ENCODE assay signal across 16 cellular contexts in the genomic region with DNA sequence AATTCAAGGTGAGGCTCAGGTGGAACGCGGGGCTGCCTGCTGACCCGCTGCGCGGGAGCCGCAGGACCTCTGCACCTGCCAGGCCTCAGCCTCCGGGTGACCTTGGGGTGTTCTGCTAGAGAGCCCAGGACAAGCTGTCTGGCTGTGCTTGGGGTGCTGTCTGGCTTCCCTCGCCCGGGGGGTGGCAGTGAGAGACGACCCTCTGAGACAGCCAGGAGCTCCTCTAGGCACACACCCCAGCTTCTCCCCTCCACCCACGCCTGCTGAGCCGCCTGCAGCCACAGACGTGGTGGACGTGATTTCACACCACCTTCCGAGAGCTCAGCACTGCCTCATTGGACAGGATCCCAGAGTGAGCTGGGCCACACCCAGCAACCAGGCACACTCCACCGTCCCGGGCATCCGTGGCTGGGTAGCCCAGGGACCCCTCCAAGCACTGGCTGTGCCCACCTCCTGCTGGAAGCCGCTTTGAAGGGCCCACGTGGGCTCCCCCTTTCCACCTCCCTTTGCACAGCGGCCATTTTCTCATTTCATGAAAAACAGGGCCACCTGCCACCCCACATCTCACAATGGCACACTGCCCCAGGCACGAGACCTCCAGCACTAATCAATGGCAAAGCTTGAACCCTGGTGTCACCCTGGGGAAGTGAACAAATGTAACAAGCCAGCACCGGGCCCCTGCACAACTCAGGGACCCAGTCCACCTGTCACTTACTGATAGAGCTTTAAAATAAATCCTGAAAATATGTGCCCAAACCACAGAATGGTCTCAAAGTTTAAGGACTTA. TPM values are rescaled to one million over a fixed set of nuclear protein-coding genes. Genes with fewer than 3 reads are reported as not detected.
DNase-seq lines count a peak whose midpoint lies in the region; ATAC-seq and TF ChIP-seq lines count a peak whose summit lies in the region.
"Had no signal": no experiment of that assay in that cellular context is flagged by ENCODE, and none has a peak within 500 bp of the region (broad histone marks: within the 10 kb centered on the region; RNA-seq: fewer than 3 reads in every experiment).

No MANE protein-coding gene starts in this region.

- peak overlapping the region; percentile 19 for H3K4me3 Mint-ChIP-seq in chondrocyte (ENCODE audit: unreplicated experiment)
- H3K4me3 Mint-ChIP-seq: naive thymus-derived CD8-positive, alpha-beta T cell; T-helper 1 cell treated with Interleukin-12 subunit alpha and Interleukin-12 subunit beta and Interleukin-4 antibody, amounts not matched to agents 30 μg/mL and 1 μg/mL, for 36 hours had no signal

- POLR2A ChIA-PET in HEK293 (lab: Yijun Ruan, JAX), result interaction anchor here (1.2 kb wide), 1 partner anchor 36 kb away, joined by 3 read pairs; no protein-coding TSS in a partner anchor

- H3K36me3 ChIP-seq in HEK293 (ENCODE audit: control insufficient read depth in 2 of 2, insufficient read depth in 1 of 2, low read length in 2 of 2) (peaks cover 5 to 19% of the 10 kb centered on the region in 2 experiments; a peak in 2 of 3 replicates), skeletal muscle tissue (ENCODE audit: control insufficient read depth in 3 of 3, insufficient read depth in 3 of 3, low read length in 3 of 3) (peaks cover 0 to 6% (median 0%) of the 10 kb centered on the region in 3 donors), testis (ENCODE audit: low read depth, missing control alignments) (no peaks in the 10 kb centered on the region)

- TF ChIP-seq POLR2A in testis (IDR thresholded peaks at IDR 0.05), result no peak

- 48 to 71% methylated on average over 17 to 23 of the region's 23 CpGs for WGBS in testis, 2 donors

- peak overlapping the region; percentile 41 for H3K27ac Mint-ChIP-seq in chondrocyte (ENCODE audit: unreplicated experiment)
- H3K27ac Mint-ChIP-seq: activated T-helper 2 cell treated with anti-CD3 and anti-CD28 coated beads, Interferon-gamma antibody, Interleukin-2, Interleukin-4, amounts not matched to agents 10 μg/mL and 5 μg/mL and 100 μg/mL, durations not matched to agents 14 hours and 24 hours and 36 hours; T-helper 1 cell treated with Interleukin-12 subunit alpha and Interleukin-12 subunit beta and Interleukin-4 antibody, amounts not matched to agents 30 μg/mL and 1 μg/mL, for 36 hours had no signal

- ATAC-seq in GM19452 (IDR thresholded peaks at IDR 0.05; ENCODE audit: unreplicated experiment) (no peak), HG02610 (IDR thresholded peaks at IDR 0.05; ENCODE audit: unreplicated experiment) (no peak)
- ATAC-seq: naive thymus-derived CD8-positive, alpha-beta T cell had no signal

- H3K4me1 ChIP-seq in HEK293 (ENCODE audit: control insufficient read depth, insufficient read depth, low read length) (no peaks in the 10 kb centered on the region), skeletal muscle tissue (ENCODE audit: control insufficient read depth in 3 of 3, insufficient read depth in 3 of 3, low read length in 3 of 3) (peaks cover 11 to 28% (median 18%) of the 10 kb centered on the region in 3 donors), testis (peaks cover 17% of the 10 kb centered on the region)

- H3K4me1 Mint-ChIP-seq in chondrocyte (ENCODE audit: low read depth), result peaks cover 43% of the 10 kb centered on the region

- H3K4me3 ChIP-seq in HEK293 (ENCODE audit: low read depth, low read length) (no peak overlapping the region), skeletal muscle tissue (ENCODE audit: low read length in 3 of 3) (peak overlapping the region; percentile 38 to 60 (median 46)), testis (no peak overlapping the region)
- H3K4me3 ChIP-seq: PC-9 had no signal

- TF ChIP-seq CTCF in HEK293 (tag by site-specific recombination; IDR thresholded peaks at IDR 0.05), result no peak
- no peak for TF ChIP-seq CTCF in chondrocyte (IDR thresholded peaks at IDR 0.05)
- TF ChIP-seq CTCF in testis (IDR thresholded peaks at IDR 0.05), result no peak

- peaks cover 2% of the 10 kb centered on the region for H3K36me3 Mint-ChIP-seq in chondrocyte (ENCODE audit: low read depth)

- peak overlapping the region; percentile 50 to 75 (median 72) for H3K9ac ChIP-seq in skeletal muscle tissue (ENCODE audit: low read depth in 1 of 3, low read length in 3 of 3)

- H3K9me3 ChIP-seq in HEK293 (ENCODE audit: control insufficient read depth, insufficient read depth, low read depth, low read length) (no peaks in the 10 kb centered on the region), skeletal muscle tissue (ENCODE audit: control insufficient read depth in 3 of 3, low read length in 3 of 3) (no peaks in the 10 kb centered on the region), testis (no peaks in the 10 kb centered on the region)

- peak; percentile 81 for DNase-seq in chondrocyte (ENCODE audit: low spot score)
- no peak for DNase-seq in testis
- no peak for DNase-seq in iPS-NIHi7 (ENCODE audit: extremely low spot score)
- DNase-seq: activated CD4-positive, alpha-beta T cell treated with anti-CD3 and anti-CD28 coated beads, Interleukin-2, amount 50 U/mL, for 48 hours; cerebellar nuclear complex; PC-9; stimulated activated CD8-positive, alpha-beta memory T cell treated with anti-CD3 and anti-CD28 coated beads, Interleukin-4, amount 100 ng/mL, for 48 hours had no signal

- no peaks in the 10 kb centered on the region for H3K9me3 Mint-ChIP-seq in chondrocyte (ENCODE audit: low read depth)
- H3K9me3 Mint-ChIP-seq: activated T-helper 2 cell treated with anti-CD3 and anti-CD28 coated beads, Interferon-gamma antibody, Interleukin-2, Interleukin-4, amounts not matched to agents 10 μg/mL and 5 μg/mL and 100 μg/mL, durations not matched to agents 14 hours and 24 hours and 36 hours; naive thymus-derived CD8-positive, alpha-beta T cell; T-helper 1 cell treated with Interleukin-12 subunit alpha and Interleukin-12 subunit beta and Interleukin-4 antibody, amounts not matched to agents 30 μg/mL and 1 μg/mL, for 36 hours had no signal

- CTCF ChIA-PET in HEK293 (lab: Yijun Ruan, JAX), result interaction anchor here (0.5 to 1.4 kb wide), 3 partner anchors 52 to 350 kb away, joined by 3 to 4 read pairs (median 3); no protein-coding TSS in a partner anchor

- no peaks in the 10 kb centered on the region for H3K27me3 ChIP-seq in layer of hippocampus (ENCODE audit: control insufficient read depth, insufficient read depth, low read length)
- no peaks in the 10 kb centered on the region for H3K27me3 ChIP-seq in skeletal muscle tissue (ENCODE audit: control insufficient read depth in 3 of 3, insufficient read depth in 3 of 3, low read length in 3 of 3)
- no peaks in the 10 kb centered on the region for H3K27me3 ChIP-seq in testis

- intact Hi-C loops in testis (cut with DNase I; ENCODE audit: low total_unique reads), result no loop called here

- H3K27me3 Mint-ChIP-seq in chondrocyte (ENCODE audit: low read depth), result no peaks in the 10 kb centered on the region
- H3K27me3 Mint-ChIP-seq: naive thymus-derived CD8-positive, alpha-beta T cell had no signal

- H3K27ac ChIP-seq in HEK293 (ENCODE audit: extremely low read depth, low read depth, low read length), result no peak overlapping the region
- peak overlapping the region; percentile 62 for H3K27ac ChIP-seq in layer of hippocampus (ENCODE audit: low read depth, low read length)
- no peak overlapping the region for H3K27ac ChIP-seq in skeletal muscle tissue (ENCODE audit: low read depth, low read length)
- no peak overlapping the region for H3K27ac ChIP-seq in testis
- H3K27ac ChIP-seq: HL-60, PC-9 had no signal

TF ChIP-seq in HEK293, 187 proteins besides CTCF, POLR2A, EP300 and RAD21:
- 0 out of 2 replicates have a peak, but pooled peaks have one; percentile 14 for TF ChIP-seq ZFHX2 (tag by site-specific recombination; conservative IDR thresholded peaks at IDR 0.05)
- TF ChIP-seq ZNF623 (tag by site-specific recombination; IDR thresholded peaks at IDR 0.05), result 0 out of 2 replicates have a peak, but pooled peaks have one; percentile 23
- no peak for TF ChIP-seq PRDM1 (tag by site-specific recombination; IDR thresholded peaks at IDR 0.05)

RNA-seq across cellular contexts. Expression of gene ZFAND2A, which starts 35.0 kb away (rescaled TPM):
- 15.2 to 16.2 TPM (median 15.6 TPM) in 3 replicates for total RNA-seq in chondrocyte
- total RNA-seq in skeletal muscle tissue, result 10.4 TPM
- total RNA-seq in testis, result 10 to 100 TPM; 32.9 to 37.8 TPM
- polyA plus RNA-seq in testis (ENCODE audit: insufficient read depth, low read depth, low replicate concordance), result 61.4 TPM

RNA-seq across cellular contexts. Expression of gene GPER1, which starts 37.1 kb away (rescaled TPM):
- total RNA-seq in chondrocyte (5.7 to 9.9 TPM (median 9.5 TPM) in 3 replicates), skeletal muscle tissue (5.2 TPM), testis (1 to 10 TPM; 3.2 to 3.4 TPM)
- polyA plus RNA-seq in testis (ENCODE audit: insufficient read depth, low read depth, low replicate concordance), result 3.5 TPM

Comparison
In these comparisons a context has a peak if more than half of its experiments do, and no peak if none do; other contexts are left out.
1. H3K4me3 ChIP-seq: peak in skeletal muscle tissue (3 of 3); none in HEK293 (single experiment) and testis (0 of 2).